Comparison of ENCODE assay signal across 8 cellular contexts in genomic region chr7:140517546-140518369, GRCh38. TPM values are rescaled to one million over a fixed set of nuclear protein-coding genes. Genes with fewer than 3 reads are reported as not detected.
DNase-seq lines count a peak whose midpoint lies in the region; ATAC-seq and TF ChIP-seq lines count a peak whose summit lies in the region.

No MANE protein-coding gene starts in this region.

- no peaks in the 10 kb centered on the region for H3K4me1 ChIP-seq in OCI-LY3 (ENCODE audit: low read length)

- H3K4me1 Mint-ChIP-seq in IgD-negative memory B cell: peaks cover 0 to 5% (median 4%) of the 10 kb centered on the region in 3 donors

- peak overlapping the region in 3 of 4 donors; percentile 6 to 89 (median 42) for H3K4me3 Mint-ChIP-seq in IgD-negative memory B cell

- H3K36me3 Mint-ChIP-seq in IgD-negative memory B cell: no peaks in the 10 kb centered on the region

- H2AFZ ChIP-seq in OCI-LY3 (ENCODE audit: low read depth, low read length): peak overlapping the region; percentile 86

- no peak overlapping the region for H3K9ac ChIP-seq in OCI-LY3 (ENCODE audit: low read length)

- H3K4me3 ChIP-seq in OCI-LY3 (ENCODE audit: low read length): peak overlapping the region; percentile 76

- TF ChIP-seq CTCF in OCI-LY3 (IDR thresholded peaks at IDR 0.05; ENCODE audit: low read depth, low read length): peak; percentile 85

- no peaks in the 10 kb centered on the region for H3K9me3 Mint-ChIP-seq in IgD-negative memory B cell

- DNase-seq in GF-D8 (lab: John Stamatoyannopoulos, UW) (peak; percentile 1), erythroblast (lab: John Stamatoyannopoulos, UW) (peak; percentile 78 to 88), myocyte (ENCODE audit: low read depth) (peak; percentile 94)
- DNase-seq in activated CD8-positive, alpha-beta memory T cell treated with anti-CD3 and anti-CD28 coated beads, Interleukin-2, amount 50 U/mL, for 48 hours: peak; percentile 83
- DNase-seq in stimulated activated CD8-positive, alpha-beta memory T cell treated with anti-CD3 and anti-CD28 coated beads, Interleukin-7, amount 100 ng/mL, for 1 hour (ENCODE audit: low read depth in 2 of 2): peak; percentile 29 to 41

- H3K79me2 ChIP-seq in OCI-LY3 (ENCODE audit: low read length): no peaks in the 10 kb centered on the region

- no peak for TF ChIP-seq POLR2A in erythroblast (IDR thresholded peaks at IDR 0.05; ENCODE audit: low read length)

- H3K36me3 ChIP-seq in OCI-LY3 (replicated peaks; ENCODE audit: low read depth, low read length): no peaks in the 10 kb centered on the region

- peaks cover 9% of the 10 kb centered on the region for H3K27me3 Mint-ChIP-seq in IgD-negative memory B cell

- peak overlapping the region in 1 of 3 donors; percentile 31 for H3K27ac Mint-ChIP-seq in IgD-negative memory B cell

- H3K27ac ChIP-seq in OCI-LY3 (ENCODE audit: low read length): no peak overlapping the region

- H3K9me3 ChIP-seq in OCI-LY3 (ENCODE audit: insufficient read depth, low read length): no peaks in the 10 kb centered on the region

- no peak for ATAC-seq in GM19395 (IDR thresholded peaks at IDR 0.05; ENCODE audit: unreplicated experiment)

- H4K20me1 ChIP-seq in OCI-LY3 (ENCODE audit: insufficient read depth, low read length): no peaks in the 10 kb centered on the region

- H3K4me2 ChIP-seq in OCI-LY3 (ENCODE audit: low read length): peak overlapping the region; percentile 94

- no peaks in the 10 kb centered on the region for H3K27me3 ChIP-seq in OCI-LY3 (ENCODE audit: low read depth, low read length)

RNA-seq across cellular contexts. Expression of gene MKRN1, which starts 38.5 kb away (rescaled TPM):
- polyA plus RNA-seq in IgD-negative memory B cell: 124 TPM
- total RNA-seq in myocyte: 67.7 and 68.2 TPM in 2 replicates
- polyA plus RNA-seq in myocyte (2012): 92.6 TPM

Comparison
In these comparisons a context has a peak if more than half of its experiments do, and no peak if none do; other contexts are left out.
1. DNase-seq: peak in every context shown above with its lines; median percentile 94 in myocyte; 83 in activated CD8-positive, alpha-beta memory T cell treated with anti-CD3 and anti-CD28 coated beads, Interleukin-2, amount 50 U/mL, for 48 hours; 83 in erythroblast; 35 in stimulated activated CD8-positive, alpha-beta memory T cell treated with anti-CD3 and anti-CD28 coated beads, Interleukin-7, amount 100 ng/mL, for 1 hour; 1 in GF-D8.